Comparison of ENCODE assay signal across 1 cellular context in genomic region chr7:16923019-16923418, GRCh38.
TF ChIP-seq lines count a peak whose summit lies in the region.

No MANE protein-coding gene starts in this region.

TF ChIP-seq in K562, 482 proteins besides CTCF, POLR2A, EP300 and RAD21:
- TF ChIP-seq MECOM (CRISPR knock-in tag; IDR thresholded peaks at IDR 0.05), result no peak
- no peak for TF ChIP-seq ZNF408 (CRISPR knock-in tag; IDR thresholded peaks at IDR 0.05; ENCODE audit: low read depth)
- TF ChIP-seq OTX1 (CRISPR knock-in tag; IDR thresholded peaks at IDR 0.05), result no peak
- TF ChIP-seq ATF2 (CRISPR knock-in tag; IDR thresholded peaks at IDR 0.05), result no peak
- TF ChIP-seq, protein P1, sequence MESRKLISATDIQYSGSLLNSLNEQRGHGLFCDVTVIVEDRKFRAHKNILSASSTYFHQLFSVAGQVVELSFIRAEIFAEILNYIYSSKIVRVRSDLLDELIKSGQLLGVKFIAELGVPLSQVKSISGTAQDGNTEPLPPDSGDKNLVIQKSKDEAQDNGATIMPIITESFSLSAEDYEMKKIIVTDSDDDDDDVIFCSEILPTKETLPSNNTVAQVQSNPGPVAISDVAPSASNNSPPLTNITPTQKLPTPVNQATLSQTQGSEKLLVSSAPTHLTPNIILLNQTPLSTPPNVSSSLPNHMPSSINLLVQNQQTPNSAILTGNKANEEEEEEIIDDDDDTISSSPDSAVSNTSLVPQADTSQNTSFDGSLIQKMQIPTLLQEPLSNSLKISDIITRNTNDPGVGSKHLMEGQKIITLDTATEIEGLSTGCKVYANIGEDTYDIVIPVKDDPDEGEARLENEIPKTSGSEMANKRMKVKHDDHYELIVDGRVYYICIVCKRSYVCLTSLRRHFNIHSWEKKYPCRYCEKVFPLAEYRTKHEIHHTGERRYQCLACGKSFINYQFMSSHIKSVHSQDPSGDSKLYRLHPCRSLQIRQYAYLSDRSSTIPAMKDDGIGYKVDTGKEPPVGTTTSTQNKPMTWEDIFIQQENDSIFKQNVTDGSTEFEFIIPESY (CRISPR knock-in tag; IDR thresholded peaks at IDR 0.05), result no peak
- no peak for TF ChIP-seq AFF1 (IDR thresholded peaks at IDR 0.05; ENCODE audit: low read depth in 1 of 2, partially characterized antibody in 2 of 2)
TF ChIP-seq in K562: peak in this region for 0.
